ENCODE assay signal across 11 cellular contexts in genomic region chr18:22663378-22663777, GRCh38.
"Had no signal": no experiment of that assay in that cellular context is flagged by ENCODE, and none has a peak within 500 bp of the region (broad histone marks: within the 10 kb centered on the region; RNA-seq: fewer than 3 reads in every experiment).

No MANE protein-coding gene starts in this region.

- H3K27ac Mint-ChIP-seq: GM23338, H9, HFFc6 had no signal

- H3K4me1 Mint-ChIP-seq: GM23338, H9 had no signal

- ATAC-seq: GM23338, HCT116 had no signal

- H3K36me3 ChIP-seq: HAP-1 had no signal

- H3K4me3 ChIP-seq: GM23248, GM23338, HAP-1 had no signal

- H2AFZ ChIP-seq: GM23248, GM23338 had no signal

- DNase-seq: GM23248, GOT3, H7, H9, HCEC 1CT, HFFc6 had no signal

- H3K4me1 ChIP-seq: HAP-1 had no signal

- FAIRE-seq: H1, H54 had no signal

- H3K4me3 Mint-ChIP-seq: GM23338, H9, HFFc6 had no signal

- H3K27ac ChIP-seq: GM23248 had no signal

- H3K9me3 ChIP-seq: HAP-1 had no signal

- H3K4me2 ChIP-seq: GM23338 had no signal

- H3K9ac ChIP-seq: GM23248 had no signal
